In genomic region chr11:111878766-111879636, GRCh38 we compare ENCODE assay signal across 8 cellular contexts. TPM values are rescaled to one million over a fixed set of nuclear protein-coding genes. Genes with fewer than 3 reads are reported as not detected.
DNase-seq lines count a peak whose midpoint lies in the region; ATAC-seq, FAIRE-seq and TF ChIP-seq lines count a peak whose summit lies in the region.

Gene CFAP68 (plus strand): TSS chr11:111879541. CDS start chr11:111879561, 20 bp downstream.
Gene FDXACB1 (minus strand): TSS chr11:111879165. CDS start chr11:111879132, 33 bp downstream.

- peak; percentile 30 for TF ChIP-seq POLR2A in prostate gland (IDR thresholded peaks at IDR 0.05)

- H3K27me3 ChIP-seq in prostate gland (replicated peaks; ENCODE audit: insufficient read depth), result no peaks in the 10 kb centered on the region

- peaks cover 3% of the 10 kb centered on the region for H3K9me3 Mint-ChIP-seq in T-helper 1 cell treated with Interleukin-12 subunit alpha and Interleukin-12 subunit beta and Interleukin-4 antibody, amounts not matched to agents 30 μg/mL and 1 μg/mL, for 36 hours

- peak; percentile 94 for FAIRE-seq in urothelium cell line (lab: Jason Lieb, UNC)

- DNase-seq in GM13977 (ENCODE audit: low spot score), result peak; percentile 91
- DNase-seq in NCI-H146 treated with DMSO at 0.1 percent for 48 hours (lab: John Stamatoyannopoulos, UW; ENCODE audit: unreplicated experiment), result peak; percentile 97
- peak; percentile 41 to 98 (median 94) for DNase-seq in amygdala (lab: John Stamatoyannopoulos, UW)
- peak; percentile 95 for DNase-seq in left ventricle myocardium superior
- peak; percentile 98 for DNase-seq in prostate gland (ENCODE audit: low spot score)
- peak; percentile 99 for DNase-seq in urothelium cell line (ENCODE audit: low spot score)

- no peaks in the 10 kb centered on the region for H3K36me3 ChIP-seq in prostate gland

- H3K9me3 ChIP-seq in prostate gland, result no peaks in the 10 kb centered on the region

- under 1% methylated on average over 58 of the region's 58 CpGs for WGBS in prostate gland

- H3K4me3 ChIP-seq in prostate gland, result peak within 1 kb of the TSS; percentile 47 to 55

- H3K27me3 Mint-ChIP-seq in T-helper 1 cell treated with Interleukin-12 subunit alpha and Interleukin-12 subunit beta and Interleukin-4 antibody, amounts not matched to agents 30 μg/mL and 1 μg/mL, for 36 hours (ENCODE audit: low read depth), result no peaks in the 10 kb centered on the region

- in situ Hi-C loops in GM13977 (cut with MboI; ENCODE audit: low pct_unique_long_range_greater_than_20kb, low sequenced_read_pairs, unreplicated experiment), result no loop called here

- peak within 1 kb of the TSS; percentile 99 for H3K27ac Mint-ChIP-seq in T-helper 1 cell treated with Interleukin-12 subunit alpha and Interleukin-12 subunit beta and Interleukin-4 antibody, amounts not matched to agents 30 μg/mL and 1 μg/mL, for 36 hours

- intact Hi-C loops in left ventricle myocardium superior (cut with micrococcal nuclease) (loop anchor here (10.0 kb wide), 2 partner anchors 46 to 106 kb away; no protein-coding TSS in a partner anchor), prostate gland (cut with DNase I) (loop anchor here (1.0 to 5.0 kb wide), 4 partner anchors 32 to 208 kb away; partner anchors contain the start of genes CRYAB, SDHD and TIMM8B)

- H3K4me1 ChIP-seq in prostate gland (replicated peaks), result no peaks in the 10 kb centered on the region

- peak within 1 kb of the TSS; percentile 94 for H3K4me3 Mint-ChIP-seq in T-helper 1 cell treated with Interleukin-12 subunit alpha and Interleukin-12 subunit beta and Interleukin-4 antibody, amounts not matched to agents 30 μg/mL and 1 μg/mL, for 36 hours

- peaks cover 15% of the 10 kb centered on the region for H3K4me1 Mint-ChIP-seq in T-helper 1 cell treated with Interleukin-12 subunit alpha and Interleukin-12 subunit beta and Interleukin-4 antibody, amounts not matched to agents 30 μg/mL and 1 μg/mL, for 36 hours (ENCODE audit: low read depth)

- peak; percentile 89 for TF ChIP-seq CTCF in GM13977 (IDR thresholded peaks at IDR 0.05; ENCODE audit: extremely low read depth, insufficient read depth, missing control alignments)
- peak; percentile 93 to 100 (median 97) for TF ChIP-seq CTCF in prostate gland (IDR thresholded peaks at IDR 0.05)

- peak within 1 kb of the TSS; percentile 97 for H3K27ac ChIP-seq in prostate gland

- H3K36me3 Mint-ChIP-seq in T-helper 1 cell treated with Interleukin-12 subunit alpha and Interleukin-12 subunit beta and Interleukin-4 antibody, amounts not matched to agents 30 μg/mL and 1 μg/mL, for 36 hours (ENCODE audit: low read depth), result peaks cover 7% of the 10 kb centered on the region

- ATAC-seq in HG02884 (IDR thresholded peaks at IDR 0.05; ENCODE audit: unreplicated experiment) (peak; percentile 84), left ventricle myocardium superior (peak; percentile 94)

RNA-seq across cellular contexts. Expression of gene CFAP68, which starts in this region (rescaled TPM):
- total RNA-seq in left ventricle myocardium superior (26.1 TPM), prostate gland (10 to 100 TPM; 42.2 to 46.2 TPM)

RNA-seq across cellular contexts. Expression of gene FDXACB1, which starts in this region (rescaled TPM):
- total RNA-seq in left ventricle myocardium superior (1.3 TPM), prostate gland (1 to 10 TPM; 2.7 to 7.6 TPM)

Comparison
In these comparisons a context has a peak if more than half of its experiments do, and no peak if none do; other contexts are left out.
1. Peak in every context shown above with its lines: DNase-seq, ATAC-seq, H3K4me3 ChIP-seq and H3K27ac ChIP-seq.